In genomic region chr6:143060806-143061596, GRCh38 we compare ENCODE assay signal across 1 cellular context.
A peak's percentile ranks its signal among the peaks of the same experiment; 100 is the strongest.
TF ChIP-seq lines count a peak whose summit lies in the region.

TSS of gene AIG1 (plus strand) at chr6:143060889. CDS start at chr6:143060926, 37 bp downstream.

TF ChIP-seq in K562, 482 proteins besides CTCF, POLR2A, EP300 and RAD21 (continued from another document and continues in another):
- TF ChIP-seq ZBTB26 (CRISPR knock-in tag; IDR thresholded peaks at IDR 0.05) (no peak), ZBTB17 (CRISPR knock-in tag; IDR thresholded peaks at IDR 0.05) (no peak), TSC22D4 (tag; IDR thresholded peaks at IDR 0.05) (no peak), NFE2L1 (tag; IDR thresholded peaks at IDR 0.05; ENCODE audit: borderline replicate concordance, low read depth) (no peak), NR2C2 (CRISPR knock-in tag; IDR thresholded peaks at IDR 0.05) (peak; percentile 37; the same call in 1 of the 2 replicates), NR2C2 (tag; IDR thresholded peaks at IDR 0.05) (0 out of 2 replicates have a peak, but pooled peaks have one; percentile 32), MXI1 (IDR thresholded peaks at IDR 0.05; ENCODE audit: low read depth, low read length) (no peak), E4F1 (CRISPR knock-in tag; IDR thresholded peaks at IDR 0.05; ENCODE audit: borderline replicate concordance) (no peak), NR4A1 (CRISPR knock-in tag; IDR thresholded peaks at IDR 0.05) (no peak), NR4A1 (tag; IDR thresholded peaks at IDR 0.05) (peak; percentile 49; the same call in 1 of the 2 replicates), CBX1 (IDR thresholded peaks at IDR 0.05; ENCODE audit: low read depth) (peak; percentile 1; the same call in 1 of the 2 replicates), PYGO2 (tag; IDR thresholded peaks at IDR 0.05) (no peak), HDAC2 (IDR thresholded peaks at IDR 0.05) (peak; percentile 36; the same call in 1 of the 2 replicates), ARID3A (IDR thresholded peaks at IDR 0.05; ENCODE audit: borderline replicate concordance, low read depth, low read length) (no peak), HMG20A (CRISPR knock-in tag; conservative IDR thresholded peaks at IDR 0.05) (no peak), ZNF583 (CRISPR knock-in tag; IDR thresholded peaks at IDR 0.05) (no peak), XRCC5 (IDR thresholded peaks at IDR 0.05; ENCODE audit: low read depth, low read length) (no peak), PHB2 (IDR thresholded peaks at IDR 0.05; ENCODE audit: low read depth) (no peak), ZBTB12 (CRISPR knock-in tag; IDR thresholded peaks at IDR 0.05) (no peak), ZNF280B (CRISPR knock-in tag; IDR thresholded peaks at IDR 0.05) (no peak), ZNF655 (CRISPR knock-in tag; IDR thresholded peaks at IDR 0.05) (no peak), ZZZ3 (IDR thresholded peaks at IDR 0.05) (peak; percentile 45; the same call in 1 of the 2 replicates), TFAM (CRISPR knock-in tag; conservative IDR thresholded peaks at IDR 0.05) (no peak), BRF1 (IDR thresholded peaks at IDR 0.05; ENCODE audit: borderline replicate concordance, extremely low read depth, insufficient read length) (no peak), VEZF1 (CRISPR knock-in tag; IDR thresholded peaks at IDR 0.05) (peak; percentile 60), ZNF444 (CRISPR knock-in tag; IDR thresholded peaks at IDR 0.05) (no peak), XRCC3 (IDR thresholded peaks at IDR 0.05) (no peak), CBX5 (IDR thresholded peaks at IDR 0.05; ENCODE audit: borderline replicate concordance, low read depth) (no peak), SNIP1 (IDR thresholded peaks at IDR 0.05; ENCODE audit: low read depth) (no peak), ZBTB2 (IDR thresholded peaks at IDR 0.05) (peak; percentile 88), PURB (CRISPR knock-in tag; IDR thresholded peaks at IDR 0.05; ENCODE audit: low read depth) (no peak), HBP1 (CRISPR knock-in tag; IDR thresholded peaks at IDR 0.05) (peak; percentile 41; the same call in 1 of the 2 replicates), LARP7 (IDR thresholded peaks at IDR 0.05) (no peak), SIX5 (IDR thresholded peaks at IDR 0.05; ENCODE audit: borderline replicate concordance in 1 of 2, insufficient read depth in 1 of 2, low read depth in 1 of 2, low read length in 2 of 2) (no peak), SMAD4 (CRISPR knock-in tag; conservative IDR thresholded peaks at IDR 0.05) (peak; percentile 7; the same call in 1 of the 2 replicates), SIN3B (IDR thresholded peaks at IDR 0.05; ENCODE audit: low read depth) (no peak), ZFP1 (CRISPR knock-in tag; IDR thresholded peaks at IDR 0.05) (no peak), ZNF175 (CRISPR knock-in tag; IDR thresholded peaks at IDR 0.05; ENCODE audit: low read depth) (no peak), TBL1XR1 (IDR thresholded peaks at IDR 0.05; ENCODE audit: low read length in 2 of 2) (no peak), GMEB1 (CRISPR knock-in tag; IDR thresholded peaks at IDR 0.05) (no peak), KDM4B (IDR thresholded peaks at IDR 0.05; ENCODE audit: borderline replicate concordance in 2 of 2, low read depth in 1 of 2) (peak in 1 of 2 experiments; percentile 74; a peak in 1 of 4 replicates), CCAR2 (IDR thresholded peaks at IDR 0.05; ENCODE audit: low read depth, low read length) (no peak), TAF7 (tag; IDR thresholded peaks at IDR 0.05) (peak; percentile 78; the same call in 1 of the 2 replicates), ZNF197 (CRISPR knock-in tag; IDR thresholded peaks at IDR 0.05; ENCODE audit: low read depth) (no peak), HDAC6 (IDR thresholded peaks at IDR 0.05; ENCODE audit: low read depth, low read length) (no peak), ZNF696 (CRISPR knock-in tag; conservative IDR thresholded peaks at IDR 0.05) (no peak), BACH1 (tag; IDR thresholded peaks at IDR 0.05) (no peak), ZNF239 (CRISPR knock-in tag; IDR thresholded peaks at IDR 0.05) (no peak), SLC30A9 (CRISPR knock-in tag; IDR thresholded peaks at IDR 0.05) (no peak), ESRRA (IDR thresholded peaks at IDR 0.05; ENCODE audit: borderline replicate concordance, low read depth) (no peak), RUNX1 (IDR thresholded peaks at IDR 0.05; ENCODE audit: low read depth) (no peak), CHD1 (IDR thresholded peaks at IDR 0.05; ENCODE audit: low read length) (no peak), RFX1 (IDR thresholded peaks at IDR 0.05) (no peak), HINFP (tag; conservative IDR thresholded peaks at IDR 0.05; ENCODE audit: low read depth) (no peak)
